25 cellular contexts compared by ENCODE assay signal in the genomic region with DNA sequence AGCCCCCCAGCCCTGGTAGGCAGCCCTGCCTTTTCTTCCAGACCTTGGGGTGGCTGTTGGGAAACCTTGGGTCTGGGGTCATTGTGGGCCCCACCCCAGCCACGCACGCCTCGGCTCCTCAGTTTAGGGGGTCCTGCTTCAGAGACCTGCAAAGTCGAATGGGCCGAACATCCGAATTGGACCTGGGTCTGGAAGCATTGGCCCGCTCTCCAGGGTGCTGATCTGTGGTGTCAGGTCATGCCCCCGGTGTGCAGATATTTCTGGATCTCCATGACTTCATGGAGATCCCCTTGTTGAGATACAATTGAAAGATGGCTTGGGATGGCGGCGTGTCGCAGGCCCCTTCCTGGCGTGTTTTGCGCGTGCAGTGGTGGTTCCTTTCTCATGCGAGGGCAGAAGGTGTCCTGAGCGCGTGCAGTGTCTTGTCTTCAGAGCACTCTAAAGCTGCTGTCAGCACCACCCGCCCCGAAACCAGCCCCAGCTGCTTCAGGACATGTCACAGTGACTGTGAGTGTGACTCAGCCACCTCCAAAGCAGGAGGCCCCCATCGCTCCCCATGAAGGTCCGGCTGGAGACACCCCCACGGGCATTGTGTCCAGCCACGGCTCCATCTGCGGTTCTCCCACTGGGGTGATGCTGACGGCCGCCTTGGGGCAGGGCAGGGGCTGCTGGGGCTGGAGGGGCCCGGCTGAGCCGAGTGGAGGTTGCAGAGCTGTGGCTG.
"Had no signal": no experiment of that assay in that cellular context is flagged by ENCODE, and none has a peak within 500 bp of the region (broad histone marks: within the 10 kb centered on the region; RNA-seq: fewer than 3 reads in every experiment).

No MANE protein-coding gene starts in this region.

- H3K9me3 Mint-ChIP-seq: activated naive CD4-positive, alpha-beta T cell treated with anti-CD3 and anti-CD28 coated beads for 36 hours; activated naive CD8-positive, alpha-beta T cell treated with anti-CD3 and anti-CD28 coated beads, Interleukin-2, amount 10 ng/mL, durations not matched to agents 7 days and 5 days; activated T-cell treated with anti-CD3 and anti-CD28 coated beads, Interleukin-2, amount 50 U/mL, for 4 hours; memory B cell; nephron; stimulated activated naive B cell treated with anti-CD40 and anti-IgM and Interleukin-4, amounts not matched to agents 10 μg/mL and 1 μg/mL and 100 μg/mL, for 72 hours; WTC11 had no signal

- H3K27ac ChIP-seq: coronary artery, esophagus squamous epithelium, gastrocnemius medialis, testis, uterus had no signal

- H3K4me3 Mint-ChIP-seq: activated naive CD4-positive, alpha-beta T cell treated with anti-CD3 and anti-CD28 coated beads for 36 hours; activated naive CD8-positive, alpha-beta T cell treated with anti-CD3 and anti-CD28 coated beads, Interleukin-2, amount 10 ng/mL, durations not matched to agents 7 days and 5 days; activated T-cell treated with anti-CD3 and anti-CD28 coated beads, Interleukin-2, amount 50 U/mL, for 4 hours; memory B cell; nephron; stimulated activated naive B cell treated with anti-CD40 and anti-IgM and Interleukin-4, amounts not matched to agents 10 μg/mL and 1 μg/mL and 100 μg/mL, for 72 hours; WTC11 had no signal

- H3K27ac Mint-ChIP-seq: activated naive CD4-positive, alpha-beta T cell treated with anti-CD3 and anti-CD28 coated beads for 36 hours; activated naive CD8-positive, alpha-beta T cell treated with anti-CD3 and anti-CD28 coated beads, Interleukin-2, amount 10 ng/mL, durations not matched to agents 7 days and 5 days; memory B cell; nephron had no signal

- H3K27me3 ChIP-seq: esophagus squamous epithelium, gastrocnemius medialis, testis, uterus had no signal

- H3K4me1 Mint-ChIP-seq: activated naive CD8-positive, alpha-beta T cell treated with anti-CD3 and anti-CD28 coated beads, Interleukin-2, amount 10 ng/mL, durations not matched to agents 7 days and 5 days; memory B cell; stimulated activated naive B cell treated with anti-CD40 and anti-IgM and Interleukin-4, amounts not matched to agents 10 μg/mL and 1 μg/mL and 100 μg/mL, for 72 hours; WTC11 had no signal

- DNase-seq: activated CD4-positive, alpha-beta T cell treated with anti-CD3 and anti-CD28 coated beads, Interleukin-2, amount 50 U/mL, for 48 hours; activated CD8-positive, alpha-beta memory T cell treated with anti-CD3 and anti-CD28 coated beads, Interleukin-2, amount 50 U/mL, for 48 hours; activated effector memory CD4-positive, alpha-beta T cell treated with Interleukin-2 at 50 U/mL for 16 hours; activated naive CD4-positive, alpha-beta T cell treated with anti-CD3 and anti-CD28 coated beads for 36 hours; activated naive CD8-positive, alpha-beta T cell treated with anti-CD3 and anti-CD28 coated beads, Interleukin-2, amount 10 ng/mL, durations not matched to agents 7 days and 5 days; activated T-cell treated with anti-CD3 and anti-CD28 coated beads, Interleukin-2, amount 50 U/mL, for 4 hours; amygdala; cerebellar nuclear complex; esophagus squamous epithelium; gastrocnemius medialis; head of caudate nucleus; islet precursor cell; left cardiac atrium; occipital lobe; small intestine; stimulated activated CD4-positive, alpha-beta T cell treated with anti-CD3 and anti-CD28 coated beads, Interleukin-15, amount 100 ng/mL, for 24 hours; stimulated activated CD8-positive, alpha-beta memory T cell treated with anti-CD3 and anti-CD28 coated beads, Interleukin-4, amount 100 ng/mL, for 48 hours; stimulated activated naive B cell treated with anti-CD40 and anti-IgM and Interleukin-4, amounts not matched to agents 10 μg/mL and 1 μg/mL and 100 μg/mL, for 72 hours; testis; trophoblast cell; uterus had no signal

- H3K9me3 ChIP-seq: esophagus squamous epithelium, gastrocnemius medialis, testis, uterus had no signal

- H3K27me3 Mint-ChIP-seq: activated naive CD8-positive, alpha-beta T cell treated with anti-CD3 and anti-CD28 coated beads, Interleukin-2, amount 10 ng/mL, durations not matched to agents 7 days and 5 days; memory B cell; stimulated activated naive B cell treated with anti-CD40 and anti-IgM and Interleukin-4, amounts not matched to agents 10 μg/mL and 1 μg/mL and 100 μg/mL, for 72 hours had no signal

- H3K4me3 ChIP-seq: coronary artery, esophagus squamous epithelium, gastrocnemius medialis, testis, uterus had no signal

- H3K36me3 ChIP-seq: uterus had no signal

- ATAC-seq: activated T-cell treated with anti-CD3 and anti-CD28 coated beads, Interleukin-2, amount 50 U/mL, for 4 hours; gastrocnemius medialis; left cardiac atrium; stimulated activated naive B cell treated with anti-CD40 and anti-IgM and Interleukin-4, amounts not matched to agents 10 μg/mL and 1 μg/mL and 100 μg/mL, for 72 hours; WTC11 had no signal

- H3K4me1 ChIP-seq: esophagus squamous epithelium, testis had no signal
